Comparison of ENCODE assay signal across 25 cellular contexts in genomic region chr9:131889437-131890244, GRCh38.
DNase-seq lines count a peak whose midpoint lies in the region; ATAC-seq, FAIRE-seq and TF ChIP-seq lines count a peak whose summit lies in the region.
"Had no signal": no experiment of that assay in that cellular context is flagged by ENCODE, and none has a peak within 500 bp of the region (broad histone marks: within the 10 kb centered on the region; RNA-seq: fewer than 3 reads in every experiment).

No MANE protein-coding gene starts in this region.

- intact Hi-C loops in heart left ventricle (cut with DNase I) (loop anchor here in 1 of 10 donors (2.0 kb wide), 1 partner anchor 63 kb away; no protein-coding TSS in a partner anchor), HepG2 (cut with micrococcal nuclease; ENCODE audit: unreplicated experiment) (no loop called here)

- H3K27ac ChIP-seq in SK-N-SH (ENCODE audit: low read depth in 2 of 2, low read length in 1 of 2) (peak overlapping the region in 1 of 2 experiments; percentile 95; a peak in 2 of 4 replicates), heart left ventricle (peak overlapping the region; percentile 23 to 89 (median 78)), HepG2 (ENCODE audit: extremely low read length, insufficient read depth, low read length) (no peak overlapping the region)
- H3K27ac ChIP-seq: tibial artery had no signal

- POLR2A ChIA-PET in SK-N-SH (lab: Yijun Ruan, JAX) (interaction anchor here (1.1 to 1.6 kb wide), 2 partner anchors 12 to 89 kb away, joined by 3 to 5 read pairs; no protein-coding TSS in a partner anchor), HepG2 (lab: Yijun Ruan, JAX) (no interaction called here)

- TF ChIP-seq CTCF in SK-N-SH (IDR thresholded peaks at IDR 0.05) (no peak), heart left ventricle (IDR thresholded peaks at IDR 0.05) (no peak), HepG2 (CRISPR knock-in tag; IDR thresholded peaks at IDR 0.05) (no peak)

- H3F3A ChIP-seq in SK-N-SH (replicated peaks; ENCODE audit: insufficient read depth) = no peaks in the 10 kb centered on the region

- H3K4me1 ChIP-seq in SK-N-SH (ENCODE audit: control insufficient read depth in 1 of 2, insufficient read depth in 2 of 2, low read depth in 1 of 2, low read length in 1 of 2) (peaks cover 6 to 57% of the 10 kb centered on the region in 2 experiments; a peak in 2 of 4 replicates), heart left ventricle (peaks cover 0 to 73% (median 37%) of the 10 kb centered on the region in 12 donors), HepG2 (ENCODE audit: insufficient read depth, low read length) (no peaks in the 10 kb centered on the region)

- TF ChIP-seq EP300 in SK-N-SH (IDR thresholded peaks at IDR 0.05; ENCODE audit: borderline replicate concordance in 1 of 2, low read depth in 1 of 2, low read length in 1 of 2) (peak in 1 of 2 experiments; percentile 96; a peak in 2 of 4 replicates), HepG2 (IDR thresholded peaks at IDR 0.05; ENCODE audit: low read depth in 2 of 2, low read length in 2 of 2) (no peak), HepG2 (CRISPR knock-in tag; IDR thresholded peaks at IDR 0.05; ENCODE audit: borderline replicate concordance) (no peak)

- H3K9me2 ChIP-seq in SK-N-SH = no peaks in the 10 kb centered on the region

- peak; percentile 26 for TF ChIP-seq RAD21 in SK-N-SH (IDR thresholded peaks at IDR 0.05; ENCODE audit: low read length)
- TF ChIP-seq RAD21 in HepG2 (CRISPR knock-in tag; IDR thresholded peaks at IDR 0.05) = no peak

- BruUV-seq in HepG2 (replicated peaks; lab: Mats Ljungman, UMichigan) = no TSS peak

- H3K4me2 ChIP-seq in SK-N-SH (no peak overlapping the region), HepG2 (ENCODE audit: low read depth, low read length) (no peak overlapping the region)

- H3K27me3 ChIP-seq in SK-N-SH (ENCODE audit: insufficient read depth) = no peaks in the 10 kb centered on the region
- H3K27me3 ChIP-seq in heart left ventricle = no peaks in the 10 kb centered on the region
- no peaks in the 10 kb centered on the region for H3K27me3 ChIP-seq in HepG2 (ENCODE audit: control insufficient read depth in 1 of 2, insufficient read depth in 2 of 2, low read length in 2 of 2)
- H3K27me3 ChIP-seq: tibial artery had no signal

- H3K9ac ChIP-seq in SK-N-SH (no peak overlapping the region), HepG2 (ENCODE audit: insufficient read depth, low read depth, low read length) (no peak overlapping the region)

- H3K4me3 ChIP-seq in SK-N-SH (ENCODE audit: low read depth in 2 of 2, low read length in 1 of 2) = no peak overlapping the region
- no peak overlapping the region for H3K4me3 ChIP-seq in heart left ventricle
- H3K4me3 ChIP-seq in HepG2 (replicated peaks in 1 of 3; ENCODE audit: insufficient read depth in 1 of 3, low read depth in 2 of 3, low read length in 3 of 3) = no peak overlapping the region
- H3K4me3 ChIP-seq: GM12878, tibial artery had no signal

- in situ Hi-C loops in HepG2 (cut with HindIII; ENCODE audit: extremely low pct_ligation_motif_present, low pct_unique_long_range_greater_than_20kb) = no loop called here

- ATAC-seq in heart left ventricle (peak; percentile 72 to 84 (median 82)), HepG2 (no peak), GM21723 (IDR thresholded peaks at IDR 0.05; ENCODE audit: unreplicated experiment) (no peak), HG03432 (IDR thresholded peaks at IDR 0.05; ENCODE audit: unreplicated experiment) (no peak)
- ATAC-seq: GM12878; naive thymus-derived CD8-positive, alpha-beta T cell; stimulated activated naive CD8-positive, alpha-beta T cell treated with anti-CD3 and anti-CD28 coated beads, Interleukin-15, Interleukin-2, amounts not matched to agents 100 U/mL and 50 U/mL, for 24 hours had no signal

- WGBS in SK-N-SH (ENCODE audit: low lambda C conversion rate) = 67% methylated on average over 11 of the region's 11 CpGs
- 28 to 38% (median 35%) methylated on average over 9 to 11 of the region's 11 CpGs for WGBS in heart left ventricle, 4 donors
- WGBS in HepG2 (ENCODE audit: low lambda C conversion rate) = 88% methylated on average over 10 of the region's 11 CpGs

- no peaks in the 10 kb centered on the region for H3K9me3 ChIP-seq in SK-N-SH
- H3K9me3 ChIP-seq in heart left ventricle = no peaks in the 10 kb centered on the region
- H3K9me3 ChIP-seq in HepG2 (ENCODE audit: low read length) = no peaks in the 10 kb centered on the region
- H3K9me3 ChIP-seq: tibial artery had no signal

- H3K36me3 ChIP-seq in SK-N-SH (replicated peaks in 1 of 2; ENCODE audit: control insufficient read depth in 1 of 2, insufficient read depth in 2 of 2, low read length in 1 of 2) = peaks cover 7 to 12% of the 10 kb centered on the region in 2 experiments
- H3K36me3 ChIP-seq in heart left ventricle = peaks cover 0 to 17% (median 0%) of the 10 kb centered on the region in 9 donors
- H3K36me3 ChIP-seq in HepG2 (replicated peaks in 1 of 2; ENCODE audit: control insufficient read depth in 1 of 2, insufficient read depth in 2 of 2, low read length in 2 of 2) = peaks cover 0 to 12% of the 10 kb centered on the region in 2 experiments; a peak in 2 of 5 replicates

- H2AFZ ChIP-seq in SK-N-SH (ENCODE audit: low read depth) (no peak overlapping the region), HepG2 (ENCODE audit: low read length) (no peak overlapping the region)

- no peak for FAIRE-seq in HepG2 (lab: Jason Lieb, UNC)
- FAIRE-seq: colon, GM12878, GM19239, islet of Langerhans had no signal

- CTCF ChIA-PET in SK-N-SH (lab: Yijun Ruan, JAX) (interaction anchor here (0.6 to 1.4 kb wide), 3 partner anchors 11 to 346 kb away, joined by 3 to 6 read pairs (median 4); no protein-coding TSS in a partner anchor), HepG2 (lab: Yijun Ruan, JAX; ENCODE audit: low intra/inter-chr PET ratio, low total read pairs) (no interaction called here)

- DNase-seq in DMS79 treated with DMSO at 0.1 percent for 48 hours (lab: John Stamatoyannopoulos, UW) (peak; percentile 67), SK-N-SH (peak; percentile 74), heart left ventricle (peak in 4 of 5 donors; percentile 30 to 74 (median 40)), HepG2 (ENCODE audit: low spot score) (no peak), AG08396 (ENCODE audit: low spot score) (no peak), NCI-H345 treated with DMSO at 0.1 percent for 48 hours (lab: John Stamatoyannopoulos, UW; ENCODE audit: unreplicated experiment) (no peak)
- DNase-seq: ACHN; activated naive CD8-positive, alpha-beta T cell treated with anti-CD3 and anti-CD28 coated beads, Interleukin-2, amount 10 ng/mL, durations not matched to agents 7 days and 5 days; HCEC 1CT; Karpas-422; mesenchymal stem cell; naive thymus-derived CD8-positive, alpha-beta T cell; NCI-H1048; NCI-H187 treated with DMSO at 0.1 percent for 48 hours; NCI-H524; RPMI8226; stimulated activated CD4-positive, alpha-beta T cell treated with anti-CD3 and anti-CD28 coated beads, Interleukin-2, amount 100 ng/mL, for 24 hours; stimulated activated naive CD8-positive, alpha-beta T cell treated with anti-CD3 and anti-CD28 coated beads, Interleukin-15, Interleukin-2, amounts not matched to agents 100 U/mL and 50 U/mL, for 24 hours had no signal

- TF ChIP-seq POLR2A in heart left ventricle (IDR thresholded peaks at IDR 0.05) = no peak
- TF ChIP-seq POLR2A in HepG2 (IDR thresholded peaks at IDR 0.05; ENCODE audit: insufficient read depth in 1 of 2, low read depth in 2 of 2, low read length in 2 of 2) = no peak

- H3K79me2 ChIP-seq in SK-N-SH (ENCODE audit: insufficient read depth) (no peaks in the 10 kb centered on the region), HepG2 (ENCODE audit: insufficient read depth, low read length) (no peaks in the 10 kb centered on the region)

- H4K20me1 ChIP-seq in SK-N-SH (ENCODE audit: insufficient read depth) (no peaks in the 10 kb centered on the region), HepG2 (ENCODE audit: insufficient read depth, low read length) (no peaks in the 10 kb centered on the region)

TF ChIP-seq in SK-N-SH, 30 proteins besides CTCF, POLR2A, EP300 and RAD21 (continues in another document):
- TF ChIP-seq GATA2 (CRISPR knock-in tag; IDR thresholded peaks at IDR 0.05) (peak; percentile 88), TAF1 (IDR thresholded peaks at IDR 0.05; ENCODE audit: borderline replicate concordance, low read depth, low read length) (no peak), CHD2 (IDR thresholded peaks at IDR 0.05; ENCODE audit: low read length, partially characterized antibody) (peak; percentile 69), RCOR1 (IDR thresholded peaks at IDR 0.05; ENCODE audit: low read length) (peak; percentile 88)

TF ChIP-seq in HepG2, 621 proteins besides CTCF, POLR2A, EP300 and RAD21 (continues in another document):
- TF ChIP-seq HNF4A (CRISPR knock-in tag; IDR thresholded peaks at IDR 0.05) = peak; percentile 21; the same call in 1 of the 2 replicates
- no peak for TF ChIP-seq TMF1 (CRISPR knock-in tag; IDR thresholded peaks at IDR 0.05; ENCODE audit: low read depth)
- 0 out of 4 replicates have a peak, but pooled peaks of 1 of the 2 experiments have one; percentile 11 for TF ChIP-seq MAFK (conservative IDR thresholded peaks at IDR 0.05 in 1 of 2, IDR thresholded peaks at IDR 0.05 in 1 of 2; ENCODE audit: low read length in 2 of 2)
- no peak for TF ChIP-seq SOX6 (IDR thresholded peaks at IDR 0.05)
- TF ChIP-seq SOX6 (CRISPR knock-in tag; IDR thresholded peaks at IDR 0.05) = no peak
- TF ChIP-seq MAFG (CRISPR knock-in tag; IDR thresholded peaks at IDR 0.05) = no peak
- no peak for TF ChIP-seq ETV6 (CRISPR knock-in tag; conservative IDR thresholded peaks at IDR 0.05)
- no peak for TF ChIP-seq ZNF275 (CRISPR knock-in tag; IDR thresholded peaks at IDR 0.05; ENCODE audit: borderline replicate concordance)
- no peak for TF ChIP-seq MAF1 (CRISPR knock-in tag; IDR thresholded peaks at IDR 0.05; ENCODE audit: borderline replicate concordance)
- TF ChIP-seq HNRNPL (IDR thresholded peaks at IDR 0.05; ENCODE audit: low read depth, low read length) = no peak
- no peak for TF ChIP-seq MED1 (CRISPR knock-in tag; IDR thresholded peaks at IDR 0.05)
- TF ChIP-seq MLX (CRISPR knock-in tag; IDR thresholded peaks at IDR 0.05) = no peak

Comparison
In these comparisons a context has a peak if more than half of its experiments do, and no peak if none do; other contexts are left out.
1. DNase-seq: peak in DMS79 treated with DMSO at 0.1 percent for 48 hours (single experiment), SK-N-SH (single experiment) and heart left ventricle (4 of 5); none in HepG2 (single experiment), AG08396 (single experiment) and NCI-H345 treated with DMSO at 0.1 percent for 48 hours (single experiment).
2. ATAC-seq: peak in heart left ventricle (4 of 4); none in HepG2 (single experiment), GM21723 (single experiment) and HG03432 (single experiment).